ENCODE assay signal across 10 cellular contexts in the genomic region with DNA sequence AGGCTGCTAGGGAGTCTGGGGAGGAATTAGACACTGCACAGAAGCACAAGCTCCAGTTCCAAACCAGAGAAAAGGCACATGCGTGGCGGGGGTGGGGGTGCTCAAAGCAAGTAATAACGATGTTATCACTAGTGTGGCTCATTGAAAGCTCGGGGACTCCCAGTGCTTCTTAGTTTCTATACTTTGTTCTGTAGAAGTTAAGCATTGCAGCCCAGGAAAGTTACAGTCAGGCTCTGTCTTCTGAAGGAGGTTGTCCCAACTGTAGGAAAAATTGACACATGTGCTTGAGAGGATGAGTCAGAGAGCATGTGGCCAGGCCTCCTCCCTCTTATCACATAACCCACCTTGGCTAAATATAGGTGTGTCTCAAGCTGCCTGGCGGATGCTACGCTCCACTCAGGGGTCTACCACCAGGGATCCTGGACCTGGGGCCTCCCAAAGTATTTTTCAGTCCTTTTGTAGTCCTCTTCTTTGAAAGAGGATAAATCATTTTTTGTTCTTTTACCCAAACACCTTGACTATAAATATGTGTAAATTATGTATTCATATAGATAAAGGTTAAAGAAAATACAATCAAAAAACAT. TPM values are rescaled to one million over a fixed set of nuclear protein-coding genes. Genes with fewer than 3 reads are reported as not detected.
DNase-seq lines count a peak whose midpoint lies in the region; ATAC-seq and TF ChIP-seq lines count a peak whose summit lies in the region.
"Had no signal": no experiment of that assay in that cellular context is flagged by ENCODE, and none has a peak within 500 bp of the region (broad histone marks: within the 10 kb centered on the region; RNA-seq: fewer than 3 reads in every experiment).

No MANE protein-coding gene starts in this region.

- H3K4me3 Mint-ChIP-seq in WTC11 = no peak overlapping the region

- peaks cover 31% of the 10 kb centered on the region for H3K4me1 Mint-ChIP-seq in WTC11

- POLR2A ChIA-PET in WTC11 (lab: Charles Lee) = no interaction called here

- CTCF ChIA-PET in WTC11 (lab: Charles Lee) = no interaction called here

- no peaks in the 10 kb centered on the region for H3K36me3 Mint-ChIP-seq in WTC11
- H3K36me3 Mint-ChIP-seq: T-cell had no signal

- H3K27ac Mint-ChIP-seq in WTC11 = no peak overlapping the region
- H3K27ac Mint-ChIP-seq: T-cell had no signal

- H3K9me3 Mint-ChIP-seq in WTC11 = 0 out of 2 replicates have a peak, but pooled peaks cover 3% of the 10 kb centered on the region
- H3K9me3 Mint-ChIP-seq: T-cell had no signal

- H3K27me3 Mint-ChIP-seq in WTC11 (ENCODE audit: low read depth) = no peaks in the 10 kb centered on the region

- no peak for ATAC-seq in WTC11
- no peak for ATAC-seq in HG03520 (IDR thresholded peaks at IDR 0.05; ENCODE audit: unreplicated experiment)
- ATAC-seq in GM18498 (IDR thresholded peaks at IDR 0.05; ENCODE audit: unreplicated experiment) = no peak

- TF ChIP-seq CTCF in WTC11 (IDR thresholded peaks at IDR 0.05) = no peak

- DNase-seq in SHP77 (lab: John Stamatoyannopoulos, UW) (peak; percentile 3 to 17), SHP77 treated with DMSO at 0.1 percent for 48 hours (lab: John Stamatoyannopoulos, UW) (no peak), fibroblast of peridontal ligament (ENCODE audit: extremely low read depth) (peak; percentile 70), WTC11 (ENCODE audit: low spot score) (no peak)
- DNase-seq in activated CD4-positive, alpha-beta T cell treated with anti-CD3 and anti-CD28 coated beads for 4 hours = peak; percentile 42 to 43
- peak; percentile 18 to 65 (median 35) for DNase-seq in stimulated activated CD4-positive, alpha-beta T cell treated with anti-CD3 and anti-CD28 coated beads, Interleukin-1b, Interleukin-23, amount 100 ng/mL, for 24 hours (ENCODE audit: low read depth in 4 of 4, low spot score in 1 of 4)
- DNase-seq: right lobe of liver, T-cell had no signal

TF ChIP-seq in WTC11, 78 proteins besides CTCF, POLR2A, EP300 and RAD21:
- TF ChIP-seq ZNF416 (CRISPR knock-in tag; IDR thresholded peaks at IDR 0.05) (no peak), ZNF121 (CRISPR knock-in tag; IDR thresholded peaks at IDR 0.05) (no peak), CREB1 (CRISPR knock-in tag; IDR thresholded peaks at IDR 0.05) (no peak), PRRX2 (CRISPR knock-in tag; IDR thresholded peaks at IDR 0.05) (no peak), CBFB (CRISPR knock-in tag; IDR thresholded peaks at IDR 0.05; ENCODE audit: low read depth) (no peak), HMGA2 (CRISPR knock-in tag; IDR thresholded peaks at IDR 0.05) (no peak), SOX15 (CRISPR knock-in tag; IDR thresholded peaks at IDR 0.05) (no peak), ZNF263 (CRISPR knock-in tag; IDR thresholded peaks at IDR 0.05; ENCODE audit: low read depth) (no peak)
- TF ChIP-seq, protein P1, sequence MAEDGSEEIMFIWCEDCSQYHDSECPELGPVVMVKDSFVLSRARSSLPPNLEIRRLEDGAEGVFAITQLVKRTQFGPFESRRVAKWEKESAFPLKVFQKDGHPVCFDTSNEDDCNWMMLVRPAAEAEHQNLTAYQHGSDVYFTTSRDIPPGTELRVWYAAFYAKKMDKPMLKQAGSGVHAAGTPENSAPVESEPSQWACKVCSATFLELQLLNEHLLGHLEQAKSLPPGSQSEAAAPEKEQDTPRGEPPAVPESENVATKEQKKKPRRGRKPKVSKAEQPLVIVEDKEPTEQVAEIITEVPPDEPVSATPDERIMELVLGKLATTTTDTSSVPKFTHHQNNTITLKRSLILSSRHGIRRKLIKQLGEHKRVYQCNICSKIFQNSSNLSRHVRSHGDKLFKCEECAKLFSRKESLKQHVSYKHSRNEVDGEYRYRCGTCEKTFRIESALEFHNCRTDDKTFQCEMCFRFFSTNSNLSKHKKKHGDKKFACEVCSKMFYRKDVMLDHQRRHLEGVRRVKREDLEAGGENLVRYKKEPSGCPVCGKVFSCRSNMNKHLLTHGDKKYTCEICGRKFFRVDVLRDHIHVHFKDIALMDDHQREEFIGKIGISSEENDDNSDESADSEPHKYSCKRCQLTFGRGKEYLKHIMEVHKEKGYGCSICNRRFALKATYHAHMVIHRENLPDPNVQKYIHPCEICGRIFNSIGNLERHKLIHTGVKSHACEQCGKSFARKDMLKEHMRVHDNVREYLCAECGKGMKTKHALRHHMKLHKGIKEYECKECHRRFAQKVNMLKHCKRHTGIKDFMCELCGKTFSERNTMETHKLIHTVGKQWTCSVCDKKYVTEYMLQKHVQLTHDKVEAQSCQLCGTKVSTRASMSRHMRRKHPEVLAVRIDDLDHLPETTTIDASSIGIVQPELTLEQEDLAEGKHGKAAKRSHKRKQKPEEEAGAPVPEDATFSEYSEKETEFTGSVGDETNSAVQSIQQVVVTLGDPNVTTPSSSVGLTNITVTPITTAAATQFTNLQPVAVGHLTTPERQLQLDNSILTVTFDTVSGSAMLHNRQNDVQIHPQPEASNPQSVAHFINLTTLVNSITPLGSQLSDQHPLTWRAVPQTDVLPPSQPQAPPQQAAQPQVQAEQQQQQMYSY (CRISPR knock-in tag; IDR thresholded peaks at IDR 0.05) = no peak

RNA-seq across cellular contexts. Expression of gene GALNT5, which starts 3.8 kb away (rescaled TPM):
- total RNA-seq in WTC11 (2021) = 0.17 to 0.34 TPM (median 0.32 TPM) in 3 replicates

Comparison
In these comparisons a context has a peak if more than half of its experiments do, and no peak if none do; other contexts are left out.
1. DNase-seq: peak in SHP77 (2 of 2), activated CD4-positive, alpha-beta T cell treated with anti-CD3 and anti-CD28 coated beads for 4 hours (2 of 2), fibroblast of peridontal ligament (single experiment) and stimulated activated CD4-positive, alpha-beta T cell treated with anti-CD3 and anti-CD28 coated beads, Interleukin-1b, Interleukin-23, amount 100 ng/mL, for 24 hours (4 of 4); none in SHP77 treated with DMSO at 0.1 percent for 48 hours (single experiment) and WTC11 (single experiment).